8 cellular contexts compared by ENCODE assay signal in genomic region chr12:132491761-132492378, GRCh38. TPM values are rescaled to one million over a fixed set of nuclear protein-coding genes. Genes with fewer than 3 reads are reported as not detected.
DNase-seq lines count a peak whose midpoint lies in the region; ATAC-seq and TF ChIP-seq lines count a peak whose summit lies in the region.

No MANE protein-coding gene starts in this region.

- H3K9ac ChIP-seq in NT2/D1 (ENCODE audit: insufficient read length, low read depth) (peak overlapping the region; percentile 92), endodermal cell (ENCODE audit: extremely low read depth, low read length, poor library complexity, severe bottlenecking) (no peak overlapping the region)

- H3K9me3 ChIP-seq in NT2/D1 (ENCODE audit: insufficient read depth, low read length) (no peaks in the 10 kb centered on the region), endodermal cell (ENCODE audit: control insufficient read depth, low read length) (no peaks in the 10 kb centered on the region)

- intact Hi-C loops in CD14-positive monocyte (cut with micrococcal nuclease), result loop anchor here (2.0 to 10.0 kb wide), 4 partner anchors 17 to 1617 kb away; partner anchors contain the start of genes DDX51 (in 1 of the 2), NOC4L (in 1 of the 2) and RAN (in 1 of the 2)
- intact Hi-C loops in sciatic nerve (cut with DNase I), result no loop called here

- no peak for ATAC-seq in sciatic nerve
- ATAC-seq in HG02763 (IDR thresholded peaks at IDR 0.05; ENCODE audit: unreplicated experiment), result no peak

- TF ChIP-seq CTCF in CD14-positive monocyte (IDR thresholded peaks at IDR 0.05) (no peak), endodermal cell (conservative IDR thresholded peaks at IDR 0.05) (no peak), osteocyte (IDR thresholded peaks at IDR 0.05) (no peak)

- H3K4me1 Mint-ChIP-seq in CD14-positive monocyte (peaks cover 63% of the 10 kb centered on the region), endodermal cell (peaks cover 15% of the 10 kb centered on the region), osteocyte (ENCODE audit: unreplicated experiment) (peaks cover 33% of the 10 kb centered on the region)

- H3K4me3 ChIP-seq in NT2/D1 (ENCODE audit: insufficient read length, low read depth) (peak overlapping the region; percentile 79), endodermal cell (ENCODE audit: low read length) (peak overlapping the region; percentile 82)

- H3K4me1 ChIP-seq in NT2/D1 (ENCODE audit: insufficient read depth, insufficient read length) (peaks cover 37% of the 10 kb centered on the region), endodermal cell (ENCODE audit: control insufficient read depth, insufficient read depth, low read length) (peaks cover 6% of the 10 kb centered on the region)

- peaks cover 1 to 3% (median 2%) of the 10 kb centered on the region in 3 donors for H3K27me3 Mint-ChIP-seq in CD14-positive monocyte (ENCODE audit: low read depth in 3 of 3)
- peaks cover 22% of the 10 kb centered on the region for H3K27me3 Mint-ChIP-seq in endodermal cell (ENCODE audit: insufficient read depth)
- no peaks in the 10 kb centered on the region for H3K27me3 Mint-ChIP-seq in osteocyte (ENCODE audit: unreplicated experiment)

- 88 to 90% methylated on average over 18 to 23 of the region's 23 CpGs for WGBS in endodermal cell (ENCODE audit: insufficient coverage in 1 of 2, insufficient read length in 1 of 2), 2 experiments

- H3K9me3 Mint-ChIP-seq in CD14-positive monocyte (peaks cover 0 to 3% (median 0%) of the 10 kb centered on the region in 7 donors), endodermal cell (no peaks in the 10 kb centered on the region), osteocyte (ENCODE audit: unreplicated experiment) (no peaks in the 10 kb centered on the region)

- no peak for DNase-seq in CD14-positive monocyte (ENCODE audit: low spot score)
- no peak for DNase-seq in NT2/D1 (ENCODE audit: low read depth, low spot score)
- DNase-seq in endodermal cell, result no peak
- no peak for DNase-seq in osteocyte (ENCODE audit: extremely low spot score, unreplicated experiment)
- DNase-seq in sciatic nerve (ENCODE audit: low spot score), result no peak
- no peak for DNase-seq in NCI-H187 (lab: John Stamatoyannopoulos, UW)
- no peak for DNase-seq in EL

- peaks cover 20% of the 10 kb centered on the region for H3K36me3 ChIP-seq in NT2/D1 (ENCODE audit: insufficient read depth, insufficient read length, low read length)
- no peaks in the 10 kb centered on the region for H3K36me3 ChIP-seq in endodermal cell (ENCODE audit: control insufficient read depth, insufficient read depth, low read length)

- peak overlapping the region in 2 of 7 donors; percentile 12 to 21 for H3K27ac Mint-ChIP-seq in CD14-positive monocyte
- H3K27ac Mint-ChIP-seq in endodermal cell, result no peak overlapping the region
- H3K27ac Mint-ChIP-seq in osteocyte (ENCODE audit: unreplicated experiment), result no peak overlapping the region

- H3K27me3 ChIP-seq in NT2/D1 (ENCODE audit: insufficient read depth, insufficient read length), result peaks cover 47% of the 10 kb centered on the region
- peaks cover 27% of the 10 kb centered on the region for H3K27me3 ChIP-seq in endodermal cell (ENCODE audit: control insufficient read depth, insufficient read depth, low read length, poor library complexity, severe bottlenecking)

- H3K27ac ChIP-seq in endodermal cell (ENCODE audit: low read depth, low read length), result no peak overlapping the region

- H3K36me3 Mint-ChIP-seq in CD14-positive monocyte (peaks cover 19 to 23% of the 10 kb centered on the region in 2 donors), endodermal cell (ENCODE audit: low read depth) (peaks cover 3% of the 10 kb centered on the region), osteocyte (ENCODE audit: unreplicated experiment) (peaks cover 4% of the 10 kb centered on the region)

- H3K4me3 Mint-ChIP-seq in CD14-positive monocyte (peak overlapping the region; percentile 90 to 91), endodermal cell (peak overlapping the region; percentile 72), osteocyte (ENCODE audit: unreplicated experiment) (peak overlapping the region; percentile 78)

RNA-seq across cellular contexts. Expression of gene FBRSL1, which starts 1.9 kb away (rescaled TPM):
- under 1 TPM; 0.39 to 0.74 TPM for polyA plus RNA-seq in CD14-positive monocyte
- total RNA-seq in endodermal cell (10 to 100 TPM; 74.9 to 92.3 TPM), osteocyte (42.1 and 46.2 TPM in 2 replicates), sciatic nerve (43.7 TPM)
- polyA plus RNA-seq in endodermal cell (2013, experiment 1 of 2), result 72.6 TPM
- polyA plus RNA-seq in endodermal cell (2013, experiment 2 of 2), result 64.1 TPM
